In genomic region chr5:1952456-1953099, GRCh38 we compare ENCODE assay signal across 1 cellular context.
TF ChIP-seq lines count a peak whose summit lies in the region.

No MANE protein-coding gene starts in this region.

TF ChIP-seq in GM23338, 12 proteins besides CTCF, POLR2A, EP300 and RAD21 (continued from another document):
- TF ChIP-seq REST (IDR thresholded peaks at IDR 0.05; ENCODE audit: unreplicated experiment) (no peak), ZNF114 (CRISPR knock-in tag; IDR thresholded peaks at IDR 0.05) (no peak), ZNF331 (CRISPR knock-in tag; IDR thresholded peaks at IDR 0.05; ENCODE audit: low read depth) (no peak)
- TF ChIP-seq, protein P1, sequence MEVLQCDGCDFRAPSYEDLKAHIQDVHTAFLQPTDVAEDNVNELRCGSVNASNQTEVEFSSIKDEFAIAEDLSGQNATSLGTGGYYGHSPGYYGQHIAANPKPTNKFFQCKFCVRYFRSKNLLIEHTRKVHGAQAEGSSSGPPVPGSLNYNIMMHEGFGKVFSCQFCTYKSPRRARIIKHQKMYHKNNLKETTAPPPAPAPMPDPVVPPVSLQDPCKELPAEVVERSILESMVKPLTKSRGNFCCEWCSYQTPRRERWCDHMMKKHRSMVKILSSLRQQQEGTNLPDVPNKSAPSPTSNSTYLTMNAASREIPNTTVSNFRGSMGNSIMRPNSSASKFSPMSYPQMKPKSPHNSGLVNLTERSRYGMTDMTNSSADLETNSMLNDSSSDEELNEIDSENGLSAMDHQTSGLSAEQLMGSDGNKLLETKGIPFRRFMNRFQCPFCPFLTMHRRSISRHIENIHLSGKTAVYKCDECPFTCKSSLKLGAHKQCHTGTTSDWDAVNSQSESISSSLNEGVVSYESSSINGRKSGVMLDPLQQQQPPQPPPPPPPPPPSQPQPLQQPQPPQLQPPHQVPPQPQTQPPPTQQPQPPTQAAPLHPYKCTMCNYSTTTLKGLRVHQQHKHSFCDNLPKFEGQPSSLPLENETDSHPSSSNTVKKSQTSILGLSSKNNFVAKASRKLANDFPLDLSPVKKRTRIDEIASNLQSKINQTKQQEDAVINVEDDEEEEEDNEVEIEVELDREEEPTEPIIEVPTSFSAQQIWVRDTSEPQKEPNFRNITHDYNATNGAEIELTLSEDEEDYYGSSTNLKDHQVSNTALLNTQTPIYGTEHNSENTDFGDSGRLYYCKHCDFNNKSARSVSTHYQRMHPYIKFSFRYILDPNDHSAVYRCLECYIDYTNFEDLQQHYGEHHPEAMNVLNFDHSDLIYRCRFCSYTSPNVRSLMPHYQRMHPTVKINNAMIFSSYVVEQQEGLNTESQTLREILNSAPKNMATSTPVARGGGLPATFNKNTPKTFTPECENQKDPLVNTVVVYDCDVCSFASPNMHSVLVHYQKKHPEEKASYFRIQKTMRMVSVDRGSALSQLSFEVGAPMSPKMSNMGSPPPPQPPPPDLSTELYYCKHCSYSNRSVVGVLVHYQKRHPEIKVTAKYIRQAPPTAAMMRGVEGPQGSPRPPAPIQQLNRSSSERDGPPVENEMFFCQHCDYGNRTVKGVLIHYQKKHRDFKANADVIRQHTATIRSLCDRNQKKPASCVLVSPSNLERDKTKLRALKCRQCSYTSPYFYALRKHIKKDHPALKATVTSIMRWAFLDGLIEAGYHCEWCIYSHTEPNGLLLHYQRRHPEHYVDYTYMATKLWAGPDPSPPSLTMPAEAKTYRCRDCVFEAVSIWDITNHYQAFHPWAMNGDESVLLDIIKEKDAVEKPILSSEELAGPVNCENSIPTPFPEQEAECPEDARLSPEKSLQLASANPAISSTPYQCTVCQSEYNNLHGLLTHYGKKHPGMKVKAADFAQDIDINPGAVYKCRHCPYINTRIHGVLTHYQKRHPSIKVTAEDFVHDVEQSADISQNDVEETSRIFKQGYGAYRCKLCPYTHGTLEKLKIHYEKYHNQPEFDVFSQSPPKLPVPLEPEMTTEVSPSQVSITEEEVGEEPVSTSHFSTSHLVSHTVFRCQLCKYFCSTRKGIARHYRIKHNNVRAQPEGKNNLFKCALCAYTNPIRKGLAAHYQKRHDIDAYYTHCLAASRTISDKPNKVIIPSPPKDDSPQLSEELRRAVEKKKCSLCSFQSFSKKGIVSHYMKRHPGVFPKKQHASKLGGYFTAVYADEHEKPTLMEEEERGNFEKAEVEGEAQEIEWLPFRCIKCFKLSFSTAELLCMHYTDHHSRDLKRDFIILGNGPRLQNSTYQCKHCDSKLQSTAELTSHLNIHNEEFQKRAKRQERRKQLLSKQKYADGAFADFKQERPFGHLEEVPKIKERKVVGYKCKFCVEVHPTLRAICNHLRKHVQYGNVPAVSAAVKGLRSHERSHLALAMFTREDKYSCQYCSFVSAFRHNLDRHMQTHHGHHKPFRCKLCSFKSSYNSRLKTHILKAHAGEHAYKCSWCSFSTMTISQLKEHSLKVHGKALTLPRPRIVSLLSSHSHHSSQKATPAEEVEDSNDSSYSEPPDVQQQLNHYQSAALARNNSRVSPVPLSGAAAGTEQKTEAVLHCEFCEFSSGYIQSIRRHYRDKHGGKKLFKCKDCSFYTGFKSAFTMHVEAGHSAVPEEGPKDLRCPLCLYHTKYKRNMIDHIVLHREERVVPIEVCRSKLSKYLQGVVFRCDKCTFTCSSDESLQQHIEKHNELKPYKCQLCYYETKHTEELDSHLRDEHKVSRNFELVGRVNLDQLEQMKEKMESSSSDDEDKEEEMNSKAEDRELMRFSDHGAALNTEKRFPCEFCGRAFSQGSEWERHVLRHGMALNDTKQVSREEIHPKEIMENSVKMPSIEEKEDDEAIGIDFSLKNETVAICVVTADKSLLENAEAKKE (CRISPR knock-in tag; IDR thresholded peaks at IDR 0.05): no peak
- TF ChIP-seq, protein P2, sequence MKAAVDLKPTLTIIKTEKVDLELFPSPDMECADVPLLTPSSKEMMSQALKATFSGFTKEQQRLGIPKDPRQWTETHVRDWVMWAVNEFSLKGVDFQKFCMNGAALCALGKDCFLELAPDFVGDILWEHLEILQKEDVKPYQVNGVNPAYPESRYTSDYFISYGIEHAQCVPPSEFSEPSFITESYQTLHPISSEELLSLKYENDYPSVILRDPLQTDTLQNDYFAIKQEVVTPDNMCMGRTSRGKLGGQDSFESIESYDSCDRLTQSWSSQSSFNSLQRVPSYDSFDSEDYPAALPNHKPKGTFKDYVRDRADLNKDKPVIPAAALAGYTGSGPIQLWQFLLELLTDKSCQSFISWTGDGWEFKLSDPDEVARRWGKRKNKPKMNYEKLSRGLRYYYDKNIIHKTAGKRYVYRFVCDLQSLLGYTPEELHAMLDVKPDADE (IDR thresholded peaks at IDR 0.05): no peak
